In the genomic region with DNA sequence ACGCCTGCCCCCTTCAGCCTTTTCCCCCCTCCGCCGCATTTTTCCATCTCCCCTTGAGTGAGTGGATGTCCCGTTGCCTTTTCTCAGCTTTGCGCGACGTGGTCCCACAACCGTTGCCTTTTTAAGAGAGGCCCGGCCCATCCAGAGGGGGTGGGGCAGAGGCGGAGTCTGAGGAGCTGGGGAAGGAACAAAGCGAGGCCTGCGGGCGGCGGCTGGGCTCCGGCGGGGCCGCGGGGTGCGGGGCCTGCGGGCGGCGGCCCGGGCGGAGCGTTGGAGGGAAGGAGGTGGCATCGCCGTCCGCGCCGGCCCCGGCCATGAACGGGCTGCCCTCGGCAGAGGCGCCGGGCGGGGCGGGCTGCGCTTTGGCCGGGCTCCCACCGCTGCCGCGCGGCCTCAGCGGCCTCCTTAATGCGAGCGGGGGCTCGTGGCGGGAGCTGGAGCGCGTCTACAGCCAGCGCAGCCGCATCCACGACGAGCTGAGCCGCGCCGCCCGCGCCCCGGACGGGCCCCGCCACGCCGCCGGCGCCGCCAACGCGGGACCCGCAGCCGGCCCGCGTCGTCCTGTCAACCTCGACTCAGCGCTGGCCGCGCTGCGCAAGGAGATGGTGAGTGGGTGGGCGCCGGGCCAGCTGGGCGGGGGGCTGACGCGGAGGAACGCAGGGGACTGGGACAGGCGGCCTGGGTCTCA, we compare ENCODE assay signal across 8 cellular contexts. TPM values are rescaled to one million over a fixed set of nuclear protein-coding genes. Genes with fewer than 3 reads are reported as not detected.
DNase-seq lines count a peak whose midpoint lies in the region; ATAC-seq, FAIRE-seq and TF ChIP-seq lines count a peak whose summit lies in the region.

A gene (plus strand): TSS at position 183 of the 688 bp plus-strand sequence. CDS start 132 bp downstream, at position 315.

- H2BK20ac ChIP-seq in H1 (ENCODE audit: low read length): no peak within 1 kb of the TSS

- no peak within 1 kb of the TSS for H3K56ac ChIP-seq in H1 (replicated peaks; ENCODE audit: insufficient read length, low read depth, low read length)

- no peak within 1 kb of the TSS for H4K91ac ChIP-seq in H1 (replicated peaks; ENCODE audit: insufficient read length, low read length)
- H4K91ac ChIP-seq in mesenchymal stem cell (ENCODE audit: low read length): peak within 1 kb of the TSS; percentile 71

- H3K23me2 ChIP-seq in H1 (ENCODE audit: low read depth, low read length): peaks cover 14% of the 10 kb centered on the region; the same call in 1 of the 2 replicates

- no peak for TF ChIP-seq POLR2A in H1 (IDR thresholded peaks at IDR 0.05; ENCODE audit: control extremely low read depth in 1 of 2, low read depth in 2 of 2, low read length in 2 of 2)

- DNase-seq in AG08395 (ENCODE audit: low spot score) (peak; percentile 83), NOMO-1 treated with dmso at 0.1 percent for 144 hours (lab: John Stamatoyannopoulos, UW; ENCODE audit: unreplicated experiment) (peak; percentile 81), H1 (ENCODE audit: low read depth in 1 of 2, low spot score in 2 of 2) (peak in 1 of 2 experiments; percentile 86), mesenchymal stem cell (peak; percentile 88)
- DNase-seq in activated CD8-positive, alpha-beta memory T cell treated with anti-CD3 and anti-CD28 coated beads, Interleukin-2, amount 50 U/mL, for 1 hour (ENCODE audit: extremely low read depth): peak; percentile 73
- peak; percentile 81 for DNase-seq in stimulated activated CD8-positive, alpha-beta memory T cell treated with anti-CD3 and anti-CD28 coated beads, Interleukin-12 subunit alpha, Interleukin-12 subunit beta, amount 100 ng/mL, for 1 hour (ENCODE audit: low read depth)

- H4K5ac ChIP-seq in H1 (ENCODE audit: insufficient read length, low read depth, low read length): peak within 1 kb of the TSS; percentile 55

- H3K9ac ChIP-seq in H1 (replicated peaks in 1 of 4; ENCODE audit: extremely low read depth in 1 of 4, low read depth in 3 of 4, low read length in 3 of 4) (peak within 1 kb of the TSS in 1 of 4 experiments; percentile 85; a peak in 2 of 7 replicates), mesenchymal stem cell (ENCODE audit: low read length) (peak within 1 kb of the TSS; percentile 96)

- H2BK5ac ChIP-seq in H1 (ENCODE audit: low read depth, low read length) (no peak within 1 kb of the TSS), mesenchymal stem cell (ENCODE audit: low read depth, low read length, poor library complexity, severe bottlenecking) (no peak within 1 kb of the TSS)

- H3K4ac ChIP-seq in H1 (replicated peaks; ENCODE audit: insufficient read length, low read depth, low read length): no peak within 1 kb of the TSS
- peak within 1 kb of the TSS; percentile 46 to 93 for H3K4ac ChIP-seq in mesenchymal stem cell (ENCODE audit: low read depth in 1 of 2, low read length in 2 of 2)

- H2BK12ac ChIP-seq in H1 (ENCODE audit: low read depth, low read length): no peak within 1 kb of the TSS
- H2BK12ac ChIP-seq in mesenchymal stem cell (ENCODE audit: low read length in 2 of 2): peak within 1 kb of the TSS in 1 of 2 experiments; percentile 35

- H2BK120ac ChIP-seq in H1 (replicated peaks; ENCODE audit: low read depth, low read length) (no peak within 1 kb of the TSS), mesenchymal stem cell (ENCODE audit: low read depth, low read length) (peak within 1 kb of the TSS; percentile 93)

- H3K4me3 ChIP-seq in HEK293 (ENCODE audit: low read depth, low read length): peak within 1 kb of the TSS; percentile 74
- peak within 1 kb of the TSS; percentile 31 to 91 (median 38) for H3K4me3 ChIP-seq in H1 (ENCODE audit: extremely low read depth in 1 of 4, insufficient read depth in 2 of 4, low read depth in 3 of 4, low read length in 4 of 4)
- H3K4me3 ChIP-seq in mesenchymal stem cell (ENCODE audit: insufficient read depth in 1 of 2, low read depth in 1 of 2, low read length in 2 of 2): peak within 1 kb of the TSS; percentile 82 to 99

- TF ChIP-seq CTCF in HEK293 (tag by site-specific recombination; IDR thresholded peaks at IDR 0.05) (no peak), H1 (IDR thresholded peaks at IDR 0.05; ENCODE audit: control extremely low read depth in 1 of 3, insufficient read depth in 1 of 3, low read depth in 1 of 3, low read length in 3 of 3) (no peak)

- H4K20me1 ChIP-seq in H1 (replicated peaks in 1 of 2; ENCODE audit: control insufficient read depth in 1 of 2, insufficient read depth in 2 of 2, low read length in 2 of 2): peaks cover 15 to 23% of the 10 kb centered on the region in 2 experiments

- TF ChIP-seq EP300 in H1 (IDR thresholded peaks at IDR 0.05; ENCODE audit: borderline replicate concordance in 1 of 2, low read depth in 2 of 2, low read length in 2 of 2): no peak

- no peak within 1 kb of the TSS for H2BK15ac ChIP-seq in H1 (ENCODE audit: low read length)
- peak within 1 kb of the TSS; percentile 71 for H2BK15ac ChIP-seq in mesenchymal stem cell (ENCODE audit: low read depth, poor library complexity, severe bottlenecking)

- CTCF ChIA-PET in HEK293 (lab: Yijun Ruan, JAX) (interaction anchor here (0.6 to 5.6 kb wide), 20 partner anchors 10 to 437 kb away, joined by 3 to 133 read pairs (median 4); a partner anchor contains a TSS), H1 (lab: Charles Lee; ENCODE audit: partially characterized antibody) (interaction anchor here (0.7 to 16.3 kb wide), 15 partner anchors 12 to 535 kb away, joined by 3 to 284 read pairs (median 4); a partner anchor contains a TSS)

- H3K79me2 ChIP-seq in H1 (ENCODE audit: control insufficient read depth in 1 of 2, insufficient read depth in 2 of 2, low read length in 2 of 2): peaks cover 0 to 11% of the 10 kb centered on the region in 2 experiments; a peak in 1 of 4 replicates

- H2AFZ ChIP-seq in H1 (ENCODE audit: low read length) (no peak within 1 kb of the TSS), mesenchymal stem cell (ENCODE audit: low read depth, low read length) (no peak within 1 kb of the TSS)

- H3K9me3 ChIP-seq in HEK293 (ENCODE audit: control insufficient read depth, insufficient read depth, low read depth, low read length) (no peaks in the 10 kb centered on the region), H1 (ENCODE audit: insufficient read depth in 2 of 2, low read depth in 1 of 2, low read length in 1 of 2) (no peaks in the 10 kb centered on the region), mesenchymal stem cell (ENCODE audit: control insufficient read depth, low read length) (no peaks in the 10 kb centered on the region)

- H3K36me3 ChIP-seq in HEK293 (ENCODE audit: control insufficient read depth in 2 of 2, insufficient read depth in 1 of 2, low read length in 2 of 2): peaks cover 0 to 17% of the 10 kb centered on the region in 2 experiments; a peak in 1 of 3 replicates
- no peaks in the 10 kb centered on the region for H3K36me3 ChIP-seq in H1 (ENCODE audit: control insufficient read depth in 2 of 4, insufficient read depth in 4 of 4, low read length in 3 of 4)
- H3K36me3 ChIP-seq in mesenchymal stem cell (ENCODE audit: control insufficient read depth in 1 of 2, insufficient read depth in 2 of 2, low read depth in 1 of 2, low read length in 2 of 2): peaks cover 6 to 12% of the 10 kb centered on the region in 2 experiments

- POLR2A ChIA-PET in HEK293 (lab: Yijun Ruan, JAX): interaction anchor here (0.5 to 4.2 kb wide), 22 partner anchors 11 to 320 kb away, joined by 3 to 39 read pairs (median 4); a partner anchor contains a TSS
- POLR2A ChIA-PET in H1 (lab: Charles Lee; ENCODE audit: partially characterized antibody): interaction anchor here (0.5 to 3.4 kb wide), 16 partner anchors 8 to 74 kb away, joined by 3 to 25 read pairs (median 5); a partner anchor contains a TSS

- no peak for ATAC-seq in GM18861 (IDR thresholded peaks at IDR 0.05; ENCODE audit: unreplicated experiment)

- peak within 1 kb of the TSS; percentile 83; the same call in 1 of the 2 replicates for H3K27ac ChIP-seq in HEK293 (ENCODE audit: extremely low read depth, low read depth, low read length)
- no peak within 1 kb of the TSS for H3K27ac ChIP-seq in H1 (ENCODE audit: low read depth, low read length)
- peak within 1 kb of the TSS; percentile 10 for H3K27ac ChIP-seq in mesenchymal stem cell (ENCODE audit: low read length, poor library complexity, severe bottlenecking)

- peaks cover 8 to 32% (median 24%) of the 10 kb centered on the region in 4 experiments for H3K27me3 ChIP-seq in H1 (replicated peaks in 1 of 4; ENCODE audit: control insufficient read depth in 3 of 4, extremely low read depth in 1 of 4, insufficient read depth in 3 of 4, low read length in 3 of 4)
- H3K27me3 ChIP-seq in mesenchymal stem cell (ENCODE audit: control insufficient read depth in 1 of 2, insufficient read depth in 1 of 2, low read length in 2 of 2): no peaks in the 10 kb centered on the region

- H3K14ac ChIP-seq in H1 (ENCODE audit: insufficient read length) (no peak within 1 kb of the TSS), mesenchymal stem cell (ENCODE audit: low read length in 2 of 2) (peak within 1 kb of the TSS in 1 of 2 experiments; percentile 92)

- H2AK5ac ChIP-seq in H1 (ENCODE audit: low read depth, low read length): no peak within 1 kb of the TSS
- H2AK5ac ChIP-seq in mesenchymal stem cell (ENCODE audit: low read length, severe bottlenecking): no peak within 1 kb of the TSS

- peaks cover 17% of the 10 kb centered on the region; the same call in 1 of the 2 replicates for H3K4me1 ChIP-seq in HEK293 (ENCODE audit: control insufficient read depth, insufficient read depth, low read length)
- peaks cover 13 to 38% (median 22%) of the 10 kb centered on the region in 4 experiments for H3K4me1 ChIP-seq in H1 (replicated peaks in 1 of 4; ENCODE audit: control insufficient read depth in 3 of 4, insufficient read depth in 4 of 4, low read length in 3 of 4)
- H3K4me1 ChIP-seq in mesenchymal stem cell (ENCODE audit: control insufficient read depth, insufficient read depth, low read depth, low read length): peaks cover 57% of the 10 kb centered on the region

- 5% methylated on average over 27 of the region's 86 CpGs; no CpG with 5 or more reads in 1 of the 2 experiments for WGBS in H1 (ENCODE audit: extremely low coverage in 1 of 2, insufficient coverage in 1 of 2, insufficient read length in 1 of 2, insufficient replicate concordance in 2 of 2, low coverage in 1 of 2, low lambda C conversion rate in 2 of 2, missing lambda C conversion rate in 1 of 2), 2 experiments
- under 1% methylated on average over 47 of the region's 86 CpGs for WGBS in mesenchymal stem cell

- peak within 1 kb of the TSS; percentile 72 to 90 for H3K4me2 ChIP-seq in H1 (ENCODE audit: insufficient read depth in 1 of 2, low read depth in 2 of 2, low read length in 2 of 2)
- H3K4me2 ChIP-seq in mesenchymal stem cell (ENCODE audit: low read length, poor library complexity, severe bottlenecking): peak within 1 kb of the TSS; percentile 98

- H3K18ac ChIP-seq in H1 (ENCODE audit: extremely low read depth, low read length) (no peak within 1 kb of the TSS), mesenchymal stem cell (ENCODE audit: low read depth in 1 of 2, low read length in 2 of 2) (peak within 1 kb of the TSS; percentile 84 to 92)

- FAIRE-seq in H1 (lab: Jason Lieb, UNC): no peak

- H3K79me1 ChIP-seq in H1 (ENCODE audit: low read depth, low read length) (peaks cover 2% of the 10 kb centered on the region; the same call in 1 of the 2 replicates), mesenchymal stem cell (replicated peaks; ENCODE audit: low read length, poor library complexity, severe bottlenecking) (peaks cover 17% of the 10 kb centered on the region)

- no peak within 1 kb of the TSS for H3K23ac ChIP-seq in H1 (ENCODE audit: insufficient read length)
- peak within 1 kb of the TSS in 1 of 2 experiments; percentile 93 for H3K23ac ChIP-seq in mesenchymal stem cell (ENCODE audit: low read length in 2 of 2)

- H4K8ac ChIP-seq in H1 (ENCODE audit: extremely low read depth, insufficient read depth, low read length) (peak within 1 kb of the TSS; percentile 66), mesenchymal stem cell (ENCODE audit: low read length) (peak within 1 kb of the TSS; percentile 45)

- TF ChIP-seq RAD21 in H1 (IDR thresholded peaks at IDR 0.05 in 1 of 2, conservative IDR thresholded peaks at IDR 0.05 in 1 of 2; ENCODE audit: low read depth in 2 of 2, low read length in 2 of 2): no peak

RNA-seq across cellular contexts. Expression of the gene that starts here (rescaled TPM):
- 15.8 and 17.6 TPM in 2 replicates for total RNA-seq in H1 (2021; fragmentation: NEBNext Ultra II Directional; extraction: Animal tissue kit (Norgen Biotek cat#: 25700))
- 32.4 and 39.2 TPM in 2 replicates for polyA plus RNA-seq in H1 (2011; rRNA removed)
- polyA plus RNA-seq in H1 (2011; cell fraction: cytosol; rRNA removed): 21.2 TPM
- 30.1 TPM for polyA plus RNA-seq in H1 (2011; cell fraction: nucleus; rRNA removed)
- polyA plus RNA-seq in H1 (2012, experiment 1 of 2): 11.0 to 14.3 TPM (median 11.7 TPM) in 4 replicates
- polyA plus RNA-seq in H1 (2012, experiment 2 of 2): 14.5 TPM
- polyA plus RNA-seq in H1 (2013, experiment 1 of 2): 16.9 TPM
- 17.1 TPM for polyA plus RNA-seq in H1 (2013, experiment 2 of 2)
- polyA minus RNA-seq in H1 (2011; rRNA and poly(A)+ RNA removed): 5.8 and 6.0 TPM in 2 replicates
- 6.2 TPM for polyA minus RNA-seq in H1 (2011; cell fraction: cytosol; rRNA and poly(A)+ RNA removed)
- polyA minus RNA-seq in H1 (2011; cell fraction: nucleus; rRNA and poly(A)+ RNA removed): 17.7 TPM
- polyA plus RNA-seq in mesenchymal stem cell (2013, experiment 1 of 2): 50.0 TPM
- polyA plus RNA-seq in mesenchymal stem cell (2013, experiment 2 of 2): 53.5 TPM

Comparison
In these comparisons a context has a peak if more than half of its experiments do, and no peak if none do; other contexts are left out.
1. H3K4me3 ChIP-seq: peak in every context shown above with its lines; median percentile 90 in mesenchymal stem cell; 74 in HEK293; 38 in H1.